17 cellular contexts compared by ENCODE assay signal in the genomic region with DNA sequence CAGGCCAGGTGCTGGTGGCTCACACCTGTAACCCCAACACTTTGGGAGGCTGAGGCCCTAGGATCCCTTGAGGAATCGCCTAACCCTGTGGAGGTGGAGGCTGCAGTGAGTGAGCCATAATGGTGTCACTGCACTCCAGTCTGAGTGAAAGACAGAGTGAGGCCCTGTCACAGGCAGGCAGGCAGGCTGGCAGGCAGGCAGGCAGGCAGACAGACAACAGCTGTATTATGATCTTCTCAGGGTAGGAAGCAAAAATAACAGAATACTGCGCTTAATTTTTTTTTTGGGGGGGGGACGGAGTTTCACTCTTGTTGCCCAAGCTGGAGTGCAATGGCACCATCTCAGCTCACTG.
"Had no signal": no experiment of that assay in that cellular context is flagged by ENCODE, and none has a peak within 500 bp of the region (broad histone marks: within the 10 kb centered on the region; RNA-seq: fewer than 3 reads in every experiment).

No MANE protein-coding gene starts in this region.

- DNase-seq: KBM-7, MV-4-11, NCI-H1048, NCI-H1105, NCI-H1417, NCI-H1436 treated with DMSO at 0.1 percent for 48 hours, NCI-H1694, NCI-H187 treated with DMSO at 0.1 percent for 48 hours, NCI-H2029 treated with DMSO at 0.1 percent for 48 hours, NCI-H2107, NCI-H2227 treated with DMSO at 0.1 percent for 48 hours, NCI-H524 treated with DMSO at 0.1 percent for 48 hours, NCI-H69, NCI-H774, RPMI8226, SHP77, SK-N-SH had no signal

- H3K4me2 ChIP-seq: SK-N-SH had no signal

- H3K9ac ChIP-seq: SK-N-SH had no signal
